ENCODE assay signal across 1 cellular context in the genomic region with DNA sequence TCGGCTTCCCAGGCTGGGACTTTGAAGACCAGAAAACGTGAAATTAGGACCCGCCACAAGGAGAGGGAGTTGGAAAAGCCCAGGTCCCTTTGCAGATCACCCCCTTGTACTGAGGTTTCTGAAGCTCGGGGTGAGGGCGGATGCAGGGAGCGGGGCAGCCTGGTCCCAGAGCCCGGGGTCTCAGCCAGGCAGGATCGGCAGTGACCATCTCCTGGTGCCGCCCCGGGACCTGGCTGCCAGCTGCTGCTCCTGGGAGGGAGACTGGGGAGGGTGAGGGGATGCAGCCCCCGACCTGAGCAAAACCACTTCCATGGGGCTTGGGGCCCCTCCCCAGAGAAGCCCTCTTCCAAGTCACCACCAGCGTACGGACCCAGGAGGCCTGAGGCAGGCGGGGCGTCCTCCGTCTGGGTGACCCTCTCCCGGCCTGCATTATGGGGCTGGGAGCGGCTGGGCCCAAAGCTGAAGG.
A peak's percentile ranks its signal among the peaks of the same experiment; 100 is the strongest.
TF ChIP-seq lines count a peak whose summit lies in the region.

No MANE protein-coding gene starts in this region.

TF ChIP-seq in GM12878, 131 proteins besides CTCF, POLR2A, EP300 and RAD21:
- TF ChIP-seq, protein P1, sequence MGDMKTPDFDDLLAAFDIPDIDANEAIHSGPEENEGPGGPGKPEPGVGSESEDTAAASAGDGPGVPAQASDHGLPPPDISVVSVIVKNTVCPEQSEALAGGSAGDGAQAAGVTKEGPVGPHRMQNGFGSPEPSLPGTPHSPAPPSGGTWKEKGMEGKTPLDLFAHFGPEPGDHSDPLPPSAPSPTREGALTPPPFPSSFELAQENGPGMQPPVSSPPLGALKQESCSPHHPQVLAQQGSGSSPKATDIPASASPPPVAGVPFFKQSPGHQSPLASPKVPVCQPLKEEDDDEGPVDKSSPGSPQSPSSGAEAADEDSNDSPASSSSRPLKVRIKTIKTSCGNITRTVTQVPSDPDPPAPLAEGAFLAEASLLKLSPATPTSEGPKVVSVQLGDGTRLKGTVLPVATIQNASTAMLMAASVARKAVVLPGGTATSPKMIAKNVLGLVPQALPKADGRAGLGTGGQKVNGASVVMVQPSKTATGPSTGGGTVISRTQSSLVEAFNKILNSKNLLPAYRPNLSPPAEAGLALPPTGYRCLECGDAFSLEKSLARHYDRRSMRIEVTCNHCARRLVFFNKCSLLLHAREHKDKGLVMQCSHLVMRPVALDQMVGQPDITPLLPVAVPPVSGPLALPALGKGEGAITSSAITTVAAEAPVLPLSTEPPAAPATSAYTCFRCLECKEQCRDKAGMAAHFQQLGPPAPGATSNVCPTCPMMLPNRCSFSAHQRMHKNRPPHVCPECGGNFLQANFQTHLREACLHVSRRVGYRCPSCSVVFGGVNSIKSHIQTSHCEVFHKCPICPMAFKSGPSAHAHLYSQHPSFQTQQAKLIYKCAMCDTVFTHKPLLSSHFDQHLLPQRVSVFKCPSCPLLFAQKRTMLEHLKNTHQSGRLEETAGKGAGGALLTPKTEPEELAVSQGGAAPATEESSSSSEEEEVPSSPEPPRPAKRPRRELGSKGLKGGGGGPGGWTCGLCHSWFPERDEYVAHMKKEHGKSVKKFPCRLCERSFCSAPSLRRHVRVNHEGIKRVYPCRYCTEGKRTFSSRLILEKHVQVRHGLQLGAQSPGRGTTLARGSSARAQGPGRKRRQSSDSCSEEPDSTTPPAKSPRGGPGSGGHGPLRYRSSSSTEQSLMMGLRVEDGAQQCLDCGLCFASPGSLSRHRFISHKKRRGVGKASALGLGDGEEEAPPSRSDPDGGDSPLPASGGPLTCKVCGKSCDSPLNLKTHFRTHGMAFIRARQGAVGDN (IDR thresholded peaks at IDR 0.05) = peak; percentile 26
- TF ChIP-seq SMARCA5 (IDR thresholded peaks at IDR 0.05) (no peak), ASH2L (IDR thresholded peaks at IDR 0.05; ENCODE audit: borderline replicate concordance, low read depth) (no peak), BHLHE40 (IDR thresholded peaks at IDR 0.05; ENCODE audit: borderline replicate concordance in 1 of 2, low read depth in 2 of 2, low read length in 1 of 2) (0 out of 4 replicates have a peak, but pooled peaks of 1 of the 2 experiments have one; percentile 0)
- TF ChIP-seq, protein P2, sequence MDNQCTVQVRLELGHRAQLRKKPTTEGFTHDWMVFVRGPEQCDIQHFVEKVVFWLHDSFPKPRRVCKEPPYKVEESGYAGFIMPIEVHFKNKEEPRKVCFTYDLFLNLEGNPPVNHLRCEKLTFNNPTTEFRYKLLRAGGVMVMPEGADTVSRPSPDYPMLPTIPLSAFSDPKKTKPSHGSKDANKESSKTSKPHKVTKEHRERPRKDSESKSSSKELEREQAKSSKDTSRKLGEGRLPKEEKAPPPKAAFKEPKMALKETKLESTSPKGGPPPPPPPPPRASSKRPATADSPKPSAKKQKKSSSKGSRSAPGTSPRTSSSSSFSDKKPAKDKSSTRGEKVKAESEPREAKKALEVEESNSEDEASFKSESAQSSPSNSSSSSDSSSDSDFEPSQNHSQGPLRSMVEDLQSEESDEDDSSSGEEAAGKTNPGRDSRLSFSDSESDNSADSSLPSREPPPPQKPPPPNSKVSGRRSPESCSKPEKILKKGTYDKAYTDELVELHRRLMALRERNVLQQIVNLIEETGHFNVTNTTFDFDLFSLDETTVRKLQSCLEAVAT (IDR thresholded peaks at IDR 0.05) = peak; percentile 78
